ENCODE assay signal across 1 cellular context in the genomic region with DNA sequence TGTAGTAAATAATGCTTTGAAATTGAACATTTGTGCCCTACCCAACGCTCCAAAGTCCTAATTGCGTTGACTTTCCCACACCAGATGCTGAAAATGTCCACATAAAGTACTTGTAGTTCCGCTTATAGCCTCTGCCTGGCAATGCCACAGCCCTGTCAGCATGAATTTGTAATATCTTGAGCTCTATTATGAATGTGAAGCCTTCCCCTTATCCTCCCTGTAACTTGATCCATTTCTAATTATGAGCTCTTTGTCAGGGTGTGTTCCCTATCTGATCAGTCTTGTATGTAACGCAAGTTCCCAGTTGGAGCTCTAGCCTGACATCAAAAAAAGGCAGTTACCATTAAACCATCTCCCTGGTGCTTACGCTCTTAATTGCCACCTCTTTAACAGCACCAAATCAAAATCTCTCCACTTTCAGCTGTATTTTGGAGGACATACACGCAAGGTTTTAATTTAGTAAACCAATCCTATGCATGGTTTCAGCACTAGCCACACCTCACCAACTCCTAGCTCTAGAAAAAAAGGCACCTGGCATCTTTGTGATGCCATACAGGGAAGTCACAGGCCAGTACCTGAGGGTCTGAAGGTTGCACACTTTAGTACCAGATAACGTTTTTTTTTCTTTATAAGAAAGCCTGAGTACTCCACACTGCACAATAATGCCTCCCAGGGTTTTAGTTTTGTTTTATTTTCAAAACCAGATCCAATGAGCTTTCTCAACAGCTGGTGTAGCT.
TF ChIP-seq lines count a peak whose summit lies in the region.

No MANE protein-coding gene starts in this region.

TF ChIP-seq in HepG2, 621 proteins besides CTCF, POLR2A, EP300 and RAD21 (continued from another document):
- TF ChIP-seq, protein P1, sequence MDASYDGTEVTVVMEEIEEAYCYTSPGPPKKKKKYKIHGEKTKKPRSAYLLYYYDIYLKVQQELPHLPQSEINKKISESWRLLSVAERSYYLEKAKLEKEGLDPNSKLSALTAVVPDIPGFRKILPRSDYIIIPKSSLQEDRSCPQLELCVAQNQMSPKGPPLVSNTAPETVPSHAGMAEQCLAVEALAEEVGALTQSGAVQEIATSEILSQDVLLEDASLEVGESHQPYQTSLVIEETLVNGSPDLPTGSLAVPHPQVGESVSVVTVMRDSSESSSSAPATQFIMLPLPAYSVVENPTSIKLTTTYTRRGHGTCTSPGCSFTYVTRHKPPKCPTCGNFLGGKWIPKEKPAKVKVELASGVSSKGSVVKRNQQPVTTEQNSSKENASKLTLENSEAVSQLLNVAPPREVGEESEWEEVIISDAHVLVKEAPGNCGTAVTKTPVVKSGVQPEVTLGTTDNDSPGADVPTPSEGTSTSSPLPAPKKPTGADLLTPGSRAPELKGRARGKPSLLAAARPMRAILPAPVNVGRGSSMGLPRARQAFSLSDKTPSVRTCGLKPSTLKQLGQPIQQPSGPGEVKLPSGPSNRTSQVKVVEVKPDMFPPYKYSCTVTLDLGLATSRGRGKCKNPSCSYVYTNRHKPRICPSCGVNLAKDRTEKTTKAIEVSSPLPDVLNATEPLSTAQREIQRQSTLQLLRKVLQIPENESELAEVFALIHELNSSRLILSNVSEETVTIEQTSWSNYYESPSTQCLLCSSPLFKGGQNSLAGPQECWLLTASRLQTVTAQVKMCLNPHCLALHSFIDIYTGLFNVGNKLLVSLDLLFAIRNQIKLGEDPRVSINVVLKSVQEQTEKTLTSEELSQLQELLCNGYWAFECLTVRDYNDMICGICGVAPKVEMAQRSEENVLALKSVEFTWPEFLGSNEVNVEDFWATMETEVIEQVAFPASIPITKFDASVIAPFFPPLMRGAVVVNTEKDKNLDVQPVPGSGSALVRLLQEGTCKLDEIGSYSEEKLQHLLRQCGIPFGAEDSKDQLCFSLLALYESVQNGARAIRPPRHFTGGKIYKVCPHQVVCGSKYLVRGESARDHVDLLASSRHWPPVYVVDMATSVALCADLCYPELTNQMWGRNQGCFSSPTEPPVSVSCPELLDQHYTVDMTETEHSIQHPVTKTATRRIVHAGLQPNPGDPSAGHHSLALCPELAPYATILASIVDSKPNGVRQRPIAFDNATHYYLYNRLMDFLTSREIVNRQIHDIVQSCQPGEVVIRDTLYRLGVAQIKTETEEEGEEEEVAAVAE (CRISPR knock-in tag; IDR thresholded peaks at IDR 0.05; ENCODE audit: borderline replicate concordance) = no peak
- TF ChIP-seq ZNF142 (CRISPR knock-in tag; IDR thresholded peaks at IDR 0.05) = no peak
- no peak for TF ChIP-seq ZKSCAN5 (CRISPR knock-in tag; IDR thresholded peaks at IDR 0.05)
- TF ChIP-seq, protein P2, sequence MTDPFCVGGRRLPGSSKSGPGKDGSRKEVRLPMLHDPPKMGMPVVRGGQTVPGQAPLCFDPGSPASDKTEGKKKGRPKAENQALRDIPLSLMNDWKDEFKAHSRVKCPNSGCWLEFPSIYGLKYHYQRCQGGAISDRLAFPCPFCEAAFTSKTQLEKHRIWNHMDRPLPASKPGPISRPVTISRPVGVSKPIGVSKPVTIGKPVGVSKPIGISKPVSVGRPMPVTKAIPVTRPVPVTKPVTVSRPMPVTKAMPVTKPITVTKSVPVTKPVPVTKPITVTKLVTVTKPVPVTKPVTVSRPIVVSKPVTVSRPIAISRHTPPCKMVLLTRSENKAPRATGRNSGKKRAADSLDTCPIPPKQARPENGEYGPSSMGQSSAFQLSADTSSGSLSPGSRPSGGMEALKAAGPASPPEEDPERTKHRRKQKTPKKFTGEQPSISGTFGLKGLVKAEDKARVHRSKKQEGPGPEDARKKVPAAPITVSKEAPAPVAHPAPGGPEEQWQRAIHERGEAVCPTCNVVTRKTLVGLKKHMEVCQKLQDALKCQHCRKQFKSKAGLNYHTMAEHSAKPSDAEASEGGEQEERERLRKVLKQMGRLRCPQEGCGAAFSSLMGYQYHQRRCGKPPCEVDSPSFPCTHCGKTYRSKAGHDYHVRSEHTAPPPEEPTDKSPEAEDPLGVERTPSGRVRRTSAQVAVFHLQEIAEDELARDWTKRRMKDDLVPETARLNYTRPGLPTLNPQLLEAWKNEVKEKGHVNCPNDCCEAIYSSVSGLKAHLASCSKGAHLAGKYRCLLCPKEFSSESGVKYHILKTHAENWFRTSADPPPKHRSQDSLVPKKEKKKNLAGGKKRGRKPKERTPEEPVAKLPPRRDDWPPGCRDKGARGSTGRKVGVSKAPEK (CRISPR knock-in tag; IDR thresholded peaks at IDR 0.05; ENCODE audit: borderline replicate concordance) = no peak
- no peak for TF ChIP-seq ZNF607 (CRISPR knock-in tag; IDR thresholded peaks at IDR 0.05; ENCODE audit: borderline replicate concordance)
- TF ChIP-seq ELF4 (CRISPR knock-in tag; IDR thresholded peaks at IDR 0.05; ENCODE audit: borderline replicate concordance) = no peak
- TF ChIP-seq EEA1 (CRISPR knock-in tag; IDR thresholded peaks at IDR 0.05; ENCODE audit: borderline replicate concordance) = no peak
TF ChIP-seq in HepG2: peak in this region for 0.
